Comparison of ENCODE assay signal across 1 cellular context in the genomic region with DNA sequence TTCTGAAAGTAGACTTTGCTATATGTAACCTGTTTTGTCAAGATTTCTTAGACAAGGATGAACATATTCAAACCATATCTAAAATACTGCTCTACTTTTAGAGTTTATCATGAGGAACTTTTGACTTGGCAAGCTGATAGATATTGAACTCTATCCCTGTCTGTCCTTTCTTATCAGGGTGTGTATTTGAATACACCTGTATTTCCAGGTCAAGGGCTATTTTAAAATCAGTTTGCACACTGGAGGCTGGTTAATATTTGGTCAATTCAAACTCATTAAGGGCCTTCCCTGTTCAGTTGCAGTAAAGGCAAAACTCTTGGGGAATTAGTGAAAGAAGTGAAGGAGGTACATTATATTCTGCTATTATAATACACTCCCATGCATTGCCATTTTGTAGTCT.
TF ChIP-seq lines count a peak whose summit lies in the region.

No MANE protein-coding gene starts in this region.

TF ChIP-seq in HepG2, 621 proteins besides CTCF, POLR2A, EP300 and RAD21 (continued from another document):
- TF ChIP-seq POGK (CRISPR knock-in tag; conservative IDR thresholded peaks at IDR 0.05): no peak
- TF ChIP-seq ZMYM3 (CRISPR knock-in tag; IDR thresholded peaks at IDR 0.05): no peak
- no peak for TF ChIP-seq MEIS2 (CRISPR knock-in tag; IDR thresholded peaks at IDR 0.05)
- TF ChIP-seq NFKBIZ (CRISPR knock-in tag; IDR thresholded peaks at IDR 0.05): no peak
- no peak for TF ChIP-seq ZFY (CRISPR knock-in tag; IDR thresholded peaks at IDR 0.05)
- TF ChIP-seq, protein P1, sequence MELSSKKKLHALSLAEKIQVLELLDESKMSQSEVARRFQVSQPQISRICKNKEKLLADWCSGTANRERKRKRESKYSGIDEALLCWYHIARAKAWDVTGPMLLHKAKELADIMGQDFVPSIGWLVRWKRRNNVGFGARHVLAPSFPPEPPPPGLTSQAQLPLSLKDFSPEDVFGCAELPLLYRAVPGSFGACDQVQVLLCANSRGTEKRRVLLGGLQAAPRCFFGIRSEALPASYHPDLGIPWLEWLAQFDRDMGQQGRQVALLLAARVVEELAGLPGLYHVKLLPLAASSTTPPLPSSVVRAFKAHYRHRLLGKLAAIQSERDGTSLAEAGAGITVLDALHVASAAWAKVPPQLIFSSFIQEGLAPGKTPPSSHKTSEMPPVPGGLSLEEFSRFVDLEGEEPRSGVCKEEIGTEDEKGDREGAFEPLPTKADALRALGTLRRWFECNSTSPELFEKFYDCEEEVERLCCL (CRISPR knock-in tag; IDR thresholded peaks at IDR 0.05; ENCODE audit: borderline replicate concordance): no peak
- TF ChIP-seq, protein P2, sequence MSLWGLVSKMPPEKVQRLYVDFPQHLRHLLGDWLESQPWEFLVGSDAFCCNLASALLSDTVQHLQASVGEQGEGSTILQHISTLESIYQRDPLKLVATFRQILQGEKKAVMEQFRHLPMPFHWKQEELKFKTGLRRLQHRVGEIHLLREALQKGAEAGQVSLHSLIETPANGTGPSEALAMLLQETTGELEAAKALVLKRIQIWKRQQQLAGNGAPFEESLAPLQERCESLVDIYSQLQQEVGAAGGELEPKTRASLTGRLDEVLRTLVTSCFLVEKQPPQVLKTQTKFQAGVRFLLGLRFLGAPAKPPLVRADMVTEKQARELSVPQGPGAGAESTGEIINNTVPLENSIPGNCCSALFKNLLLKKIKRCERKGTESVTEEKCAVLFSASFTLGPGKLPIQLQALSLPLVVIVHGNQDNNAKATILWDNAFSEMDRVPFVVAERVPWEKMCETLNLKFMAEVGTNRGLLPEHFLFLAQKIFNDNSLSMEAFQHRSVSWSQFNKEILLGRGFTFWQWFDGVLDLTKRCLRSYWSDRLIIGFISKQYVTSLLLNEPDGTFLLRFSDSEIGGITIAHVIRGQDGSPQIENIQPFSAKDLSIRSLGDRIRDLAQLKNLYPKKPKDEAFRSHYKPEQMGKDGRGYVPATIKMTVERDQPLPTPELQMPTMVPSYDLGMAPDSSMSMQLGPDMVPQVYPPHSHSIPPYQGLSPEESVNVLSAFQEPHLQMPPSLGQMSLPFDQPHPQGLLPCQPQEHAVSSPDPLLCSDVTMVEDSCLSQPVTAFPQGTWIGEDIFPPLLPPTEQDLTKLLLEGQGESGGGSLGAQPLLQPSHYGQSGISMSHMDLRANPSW (CRISPR knock-in tag; IDR thresholded peaks at IDR 0.05; ENCODE audit: borderline replicate concordance): no peak
- TF ChIP-seq RAD51 (IDR thresholded peaks at IDR 0.05; ENCODE audit: borderline replicate concordance): no peak
- TF ChIP-seq KLF6 (CRISPR knock-in tag; IDR thresholded peaks at IDR 0.05): no peak
- no peak for TF ChIP-seq BRD4 (CRISPR knock-in tag; IDR thresholded peaks at IDR 0.05)
- no peak for TF ChIP-seq TRIM24 (CRISPR knock-in tag; IDR thresholded peaks at IDR 0.05)
- no peak for TF ChIP-seq CREB1 (IDR thresholded peaks at IDR 0.05)
- no peak for TF ChIP-seq CREB1 (CRISPR knock-in tag; IDR thresholded peaks at IDR 0.05)
TF ChIP-seq in HepG2: peak in this region for 0.
